ENCODE assay signal across 15 cellular contexts in the genomic region with DNA sequence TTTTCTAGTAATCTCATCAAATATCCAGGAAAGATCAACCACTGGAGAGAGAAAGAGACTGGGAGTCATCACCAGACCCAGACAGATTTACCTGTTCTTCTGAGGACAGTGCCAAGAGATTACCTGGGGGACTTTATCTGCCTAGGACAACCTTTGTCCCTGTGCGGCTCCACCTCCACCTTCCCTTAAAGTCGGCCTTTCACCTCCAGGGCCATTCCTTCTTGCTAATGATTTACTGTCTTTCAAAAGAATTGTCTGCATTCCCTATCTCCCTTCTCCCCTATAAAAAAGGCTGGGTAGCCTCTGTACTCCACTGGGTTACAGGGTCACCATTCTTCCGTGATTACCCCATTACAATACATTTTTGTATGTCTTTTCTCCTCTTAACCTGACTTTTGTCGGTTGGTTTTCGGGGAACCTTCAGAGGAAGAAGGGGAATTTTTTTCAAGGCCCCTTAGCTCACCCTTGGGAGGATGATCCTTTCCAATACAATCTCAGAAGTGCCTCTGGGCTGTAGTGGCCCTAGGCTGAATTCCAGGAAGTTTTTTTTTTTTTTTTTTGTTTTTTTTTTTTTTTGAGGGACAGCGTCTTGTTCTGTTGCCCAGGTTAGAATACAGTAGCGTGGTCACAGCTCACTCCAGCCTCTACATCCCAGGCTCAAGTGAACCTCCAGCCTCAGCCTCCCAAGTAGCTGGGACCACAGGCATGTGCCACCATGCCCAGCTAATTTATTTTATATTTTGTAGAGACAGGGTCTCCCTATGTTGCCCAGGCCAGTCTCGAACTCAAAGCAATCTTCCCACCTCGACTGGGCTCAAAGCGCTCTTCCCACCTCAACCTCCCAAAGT. TPM values are rescaled to one million over a fixed set of nuclear protein-coding genes. Genes with fewer than 3 reads are reported as not detected.
A peak's percentile ranks its signal among the peaks of the same experiment; 100 is the strongest.
DNase-seq lines count a peak whose midpoint lies in the region; ATAC-seq and TF ChIP-seq lines count a peak whose summit lies in the region.
"Had no signal": no experiment of that assay in that cellular context is flagged by ENCODE, and none has a peak within 500 bp of the region (broad histone marks: within the 10 kb centered on the region; RNA-seq: fewer than 3 reads in every experiment).

No MANE protein-coding gene starts in this region.

- ATAC-seq in CD4-positive, CD25-positive, alpha-beta regulatory T cell (ENCODE audit: low read depth in 2 of 2), result no peak
- ATAC-seq in T-helper 17 cell (no peak), left lobe of liver (peak; percentile 16), GM21390 (IDR thresholded peaks at IDR 0.05; ENCODE audit: unreplicated experiment) (no peak), GM18873 (IDR thresholded peaks at IDR 0.05; ENCODE audit: low FRiP score, unreplicated experiment) (no peak), HG02938 (IDR thresholded peaks at IDR 0.05; ENCODE audit: unreplicated experiment) (no peak), HG03196 (IDR thresholded peaks at IDR 0.05; ENCODE audit: unreplicated experiment) (no peak)
- ATAC-seq: effector memory CD8-positive, alpha-beta T cell had no signal

- H3K27ac Mint-ChIP-seq in CD4-positive, CD25-positive, alpha-beta regulatory T cell, result peak overlapping the region in 2 of 3 donors; percentile 20 to 38
- peak overlapping the region; percentile 34 for H3K27ac Mint-ChIP-seq in T-helper 17 cell
- peak overlapping the region; percentile 92 for H3K27ac Mint-ChIP-seq in progenitor cell of endocrine pancreas
- H3K27ac Mint-ChIP-seq: activated naive CD8-positive, alpha-beta T cell; T-helper 2 cell treated with Interferon-gamma antibody and Interleukin-4, amounts not matched to agents 5 μg/mL and 100 μg/mL, for 36 hours had no signal

- H3K4me3 Mint-ChIP-seq in CD4-positive, CD25-positive, alpha-beta regulatory T cell, result no peak overlapping the region
- H3K4me3 Mint-ChIP-seq in T-helper 17 cell (peak overlapping the region; percentile 80), progenitor cell of endocrine pancreas (ENCODE audit: low read depth) (peak overlapping the region; percentile 44)

- no peak overlapping the region for H3K4me3 ChIP-seq in CD4-positive, CD25-positive, alpha-beta regulatory T cell (ENCODE audit: low read depth, low read length)

- H3K4me1 Mint-ChIP-seq in CD4-positive, CD25-positive, alpha-beta regulatory T cell, result peaks cover 6 to 36% (median 16%) of the 10 kb centered on the region in 4 donors
- H3K4me1 Mint-ChIP-seq in T-helper 17 cell (peaks cover 14% of the 10 kb centered on the region), progenitor cell of endocrine pancreas (ENCODE audit: low read depth) (peaks cover 45% of the 10 kb centered on the region)

- H3K27ac ChIP-seq in CD4-positive, CD25-positive, alpha-beta regulatory T cell (ENCODE audit: insufficient read depth, low read length, poor library complexity, severe bottlenecking), result no peak overlapping the region

- H3K9me3 Mint-ChIP-seq in CD4-positive, CD25-positive, alpha-beta regulatory T cell, result peaks cover 0 to 1% (median 0%) of the 10 kb centered on the region in 7 donors
- no peaks in the 10 kb centered on the region for H3K9me3 Mint-ChIP-seq in progenitor cell of endocrine pancreas (ENCODE audit: low read depth)
- H3K9me3 Mint-ChIP-seq: effector memory CD8-positive, alpha-beta T cell; T-helper 2 cell treated with Interferon-gamma antibody and Interleukin-4, amounts not matched to agents 5 μg/mL and 100 μg/mL, for 36 hours had no signal

- H3K27me3 ChIP-seq in CD4-positive, CD25-positive, alpha-beta regulatory T cell (ENCODE audit: control insufficient read depth, insufficient read depth, low read length), result peaks cover 2% of the 10 kb centered on the region

- H3K27me3 Mint-ChIP-seq in CD4-positive, CD25-positive, alpha-beta regulatory T cell, result peaks cover 13% of the 10 kb centered on the region
- H3K27me3 Mint-ChIP-seq in T-helper 17 cell (peaks cover 16% of the 10 kb centered on the region), progenitor cell of endocrine pancreas (no peaks in the 10 kb centered on the region)

- DNase-seq in CD4-positive, CD25-positive, alpha-beta regulatory T cell, result no peak
- DNase-seq in T-helper 17 cell, result no peak
- DNase-seq in left lobe of liver (ENCODE audit: low spot score), result peak; percentile 62
- no peak for DNase-seq in progenitor cell of endocrine pancreas (ENCODE audit: low spot score, unreplicated experiment)
- DNase-seq: activated CD4-positive, alpha-beta T cell treated with anti-CD3 and anti-CD28 coated beads for 48 hours; effector memory CD8-positive, alpha-beta T cell; MM.1S; NK-92 treated with Interleukin-12 subunit alpha and Interleukin-12 subunit beta, amount 100 ng/mL, for 24 hours; SHP77 had no signal

- H3K4me1 ChIP-seq in CD4-positive, CD25-positive, alpha-beta regulatory T cell (ENCODE audit: control insufficient read depth, insufficient read depth, low read length, poor library complexity, severe bottlenecking), result peaks cover 18% of the 10 kb centered on the region

- TF ChIP-seq CTCF in progenitor cell of endocrine pancreas (IDR thresholded peaks at IDR 0.05; ENCODE audit: unreplicated experiment), result no peak

- H3K36me3 Mint-ChIP-seq in CD4-positive, CD25-positive, alpha-beta regulatory T cell, result no peaks in the 10 kb centered on the region
- no peaks in the 10 kb centered on the region for H3K36me3 Mint-ChIP-seq in T-helper 17 cell (ENCODE audit: low read depth)
- no peaks in the 10 kb centered on the region for H3K36me3 Mint-ChIP-seq in progenitor cell of endocrine pancreas (ENCODE audit: insufficient read depth)
- H3K36me3 Mint-ChIP-seq: activated naive CD8-positive, alpha-beta T cell had no signal

- H3K9me3 ChIP-seq in CD4-positive, CD25-positive, alpha-beta regulatory T cell (ENCODE audit: control insufficient read depth in 2 of 2, low read length in 2 of 2), result no peaks in the 10 kb centered on the region
- no peaks in the 10 kb centered on the region for H3K9me3 ChIP-seq in T-helper 17 cell (ENCODE audit: control insufficient read depth, low read length, poor library complexity, severe bottlenecking)

- no peaks in the 10 kb centered on the region for H3K36me3 ChIP-seq in CD4-positive, CD25-positive, alpha-beta regulatory T cell (ENCODE audit: control insufficient read depth, insufficient read depth, low read length)

RNA-seq across cellular contexts. Expression of a gene that starts 1.5 kb away (rescaled TPM):
- total RNA-seq in CD4-positive, CD25-positive, alpha-beta regulatory T cell, result not detected
- 1 to 10 TPM in 3 of 4 donors, under 1 TPM in 1; 0.93 to 2.9 (median 1.7) TPM for polyA plus RNA-seq in CD4-positive, CD25-positive, alpha-beta regulatory T cell
- total RNA-seq in T-helper 17 cell, result 1 to 10 TPM; 1.1 to 3.0 TPM
- total RNA-seq in left lobe of liver, result 35.9 TPM
- total RNA-seq in progenitor cell of endocrine pancreas, result 4.3 and 6.4 TPM in 2 replicates

RNA-seq across cellular contexts. Expression of a gene that starts 20.6 kb away (rescaled TPM):
- total RNA-seq in CD4-positive, CD25-positive, alpha-beta regulatory T cell, result 59.7 TPM
- polyA plus RNA-seq in CD4-positive, CD25-positive, alpha-beta regulatory T cell, result 10 to 100 TPM; 40.6 to 50.9 (median 43.4) TPM
- total RNA-seq in T-helper 17 cell (10 to 100 TPM; 22.6 to 32.6 TPM), left lobe of liver (9.1 TPM), progenitor cell of endocrine pancreas (84.8 and 92.8 TPM in 2 replicates)

Comparison
In these comparisons a context has a peak if more than half of its experiments do, and no peak if none do; other contexts are left out.
1. H3K27ac Mint-ChIP-seq: peak in every context shown above with its lines; median percentile 92 in progenitor cell of endocrine pancreas; 34 in T-helper 17 cell; 29 in CD4-positive, CD25-positive, alpha-beta regulatory T cell.
2. H3K4me3 Mint-ChIP-seq: peak in T-helper 17 cell (single experiment) and progenitor cell of endocrine pancreas (single experiment); none in CD4-positive, CD25-positive, alpha-beta regulatory T cell (0 of 4).